ENCODE assay signal across 19 cellular contexts in the genomic region with DNA sequence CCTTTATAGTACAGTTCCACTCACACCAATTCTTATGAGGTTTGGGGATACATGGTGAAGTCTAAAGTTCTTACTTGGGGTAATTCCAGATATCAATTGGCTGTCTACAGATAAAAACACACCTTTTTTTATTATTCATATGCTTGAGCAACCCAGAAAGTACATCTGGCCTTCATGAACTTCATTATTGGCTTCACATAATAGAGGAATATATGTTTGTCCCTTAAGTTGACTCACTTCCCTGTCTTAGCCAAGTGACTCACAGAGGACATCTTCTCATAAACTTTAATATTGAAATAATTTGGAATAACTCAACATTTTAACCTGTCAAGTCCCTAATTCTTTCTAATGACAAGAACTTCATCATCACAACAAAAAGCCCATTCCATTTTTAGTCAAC. TPM values are rescaled to one million over a fixed set of nuclear protein-coding genes. Genes with fewer than 3 reads are reported as not detected.
DNase-seq lines count a peak whose midpoint lies in the region; ATAC-seq and TF ChIP-seq lines count a peak whose summit lies in the region.
"Had no signal": no experiment of that assay in that cellular context is flagged by ENCODE, and none has a peak within 500 bp of the region (broad histone marks: within the 10 kb centered on the region; RNA-seq: fewer than 3 reads in every experiment).

No MANE protein-coding gene starts in this region.

- peaks cover 9% of the 10 kb centered on the region for H3K36me3 Mint-ChIP-seq in mesothelial cell of epicardium
- no peaks in the 10 kb centered on the region for H3K36me3 Mint-ChIP-seq in CD8-positive, alpha-beta T cell
- peaks cover 8% of the 10 kb centered on the region for H3K36me3 Mint-ChIP-seq in neural progenitor cell
- H3K36me3 Mint-ChIP-seq in natural killer cell: peaks cover 7% of the 10 kb centered on the region

- no peak overlapping the region for H3K18ac ChIP-seq in IMR-90 (ENCODE audit: low read depth, low read length)

- H2BK15ac ChIP-seq in IMR-90 (ENCODE audit: low read depth, low read length): no peak overlapping the region

- no peaks in the 10 kb centered on the region for H3F3A ChIP-seq in neural progenitor cell (ENCODE audit: low read depth)

- no peak for TF ChIP-seq RAD21 in IMR-90 (IDR thresholded peaks at IDR 0.05; ENCODE audit: low read length)

- dilution Hi-C loops in IMR-90 (cut with HindIII; ENCODE audit: low sequenced_read_pairs, unreplicated experiment): no loop called here

- no peak overlapping the region; the same call in 1 of the 2 replicates for H2BK20ac ChIP-seq in IMR-90 (ENCODE audit: low read depth, low read length)

- H3K4me1 Mint-ChIP-seq in mesothelial cell of epicardium (peaks cover 23% of the 10 kb centered on the region), neural progenitor cell (peaks cover 19% of the 10 kb centered on the region), natural killer cell (no peaks in the 10 kb centered on the region)
- no peaks in the 10 kb centered on the region for H3K4me1 Mint-ChIP-seq in CD8-positive, alpha-beta T cell (ENCODE audit: low read depth)

- H2AFZ ChIP-seq in IMR-90 (replicated peaks; ENCODE audit: low read length, poor library complexity) (no peak overlapping the region), neural progenitor cell (replicated peaks) (no peak overlapping the region)

- POLR2A ChIA-PET in BJ (lab: Charles Lee) (no interaction called here), IMR-90 (lab: Charles Lee; ENCODE audit: unreplicated experiment) (no interaction called here)
- POLR2A ChIA-PET in CD8-positive, alpha-beta T cell (lab: Charles Lee): no interaction called here

- peaks cover 6% of the 10 kb centered on the region for H3K9me3 Mint-ChIP-seq in mesothelial cell of epicardium
- peaks cover 15% of the 10 kb centered on the region for H3K9me3 Mint-ChIP-seq in CD8-positive, alpha-beta T cell
- no peaks in the 10 kb centered on the region for H3K9me3 Mint-ChIP-seq in neural progenitor cell
- peaks cover 6 to 7% of the 10 kb centered on the region in 2 donors for H3K9me3 Mint-ChIP-seq in natural killer cell

- H3K27me3 ChIP-seq in BJ (ENCODE audit: control insufficient read depth, insufficient read depth, low read length) (no peaks in the 10 kb centered on the region), IMR-90 (ENCODE audit: control insufficient read depth, insufficient read depth, low read length) (no peaks in the 10 kb centered on the region), endocrine pancreas (ENCODE audit: control insufficient read depth, insufficient read depth, low read length) (no peaks in the 10 kb centered on the region), neural progenitor cell (peaks cover 85% of the 10 kb centered on the region)
- no peaks in the 10 kb centered on the region for H3K27me3 ChIP-seq in CD8-positive, alpha-beta T cell (ENCODE audit: insufficient read depth, low read length)
- H3K27me3 ChIP-seq: BLaER1 treated with 17β-estradiol and CSF1 and Interleukin-3, amounts not matched to agents 10 nM and 100 nM had no signal

- DNase-seq in BJ (ENCODE audit: low read depth): peak; percentile 4
- peak; percentile 19 for DNase-seq in IMR-90
- DNase-seq in mesothelial cell of epicardium (ENCODE audit: low spot score in 2 of 2, unreplicated experiment in 2 of 2): no peak
- DNase-seq in CD8-positive, alpha-beta T cell: no peak
- DNase-seq in neural progenitor cell (ENCODE audit: low spot score): no peak
- DNase-seq in natural killer cell: no peak
- DNase-seq: 8988T; AML-193; CD4-positive, alpha-beta T cell; DMS153; DMS79 treated with DMSO at 0.1 percent for 48 hours; GDM1; HFFc6; KBM-7 had no signal

- H3K9me3 ChIP-seq in IMR-90 (ENCODE audit: control insufficient read depth, insufficient read depth, low read length): no peaks in the 10 kb centered on the region
- H3K9me3 ChIP-seq in endocrine pancreas (ENCODE audit: control insufficient read depth, low read length): no peaks in the 10 kb centered on the region
- H3K9me3 ChIP-seq in CD8-positive, alpha-beta T cell (ENCODE audit: low read length): no peaks in the 10 kb centered on the region
- no peaks in the 10 kb centered on the region for H3K9me3 ChIP-seq in neural progenitor cell (ENCODE audit: low read depth)
- H3K9me3 ChIP-seq: BLaER1 treated with 17β-estradiol and CSF1 and Interleukin-3, amounts not matched to agents 10 nM and 100 nM; HAP-1 had no signal

- H3K27me3 Mint-ChIP-seq in mesothelial cell of epicardium (ENCODE audit: low read depth): no peaks in the 10 kb centered on the region
- no peaks in the 10 kb centered on the region for H3K27me3 Mint-ChIP-seq in CD8-positive, alpha-beta T cell (ENCODE audit: low read depth)
- peaks cover 4% of the 10 kb centered on the region for H3K27me3 Mint-ChIP-seq in neural progenitor cell (ENCODE audit: insufficient read depth, low read depth)
- H3K27me3 Mint-ChIP-seq in natural killer cell (ENCODE audit: low read depth in 2 of 2): no peaks in the 10 kb centered on the region
- H3K27me3 Mint-ChIP-seq: CD4-positive, alpha-beta T cell had no signal

- no peaks in the 10 kb centered on the region for H4K20me1 ChIP-seq in IMR-90 (ENCODE audit: insufficient read depth, low read length)
- no peaks in the 10 kb centered on the region for H4K20me1 ChIP-seq in neural progenitor cell (ENCODE audit: low read depth)
- H4K20me1 ChIP-seq: BLaER1 treated with 17β-estradiol and CSF1 and Interleukin-3, amounts not matched to agents 10 nM and 100 nM had no signal

- no peak overlapping the region for H4K5ac ChIP-seq in IMR-90 (ENCODE audit: low read depth, low read length)

- no peak for TF ChIP-seq CTCF in BJ (IDR thresholded peaks at IDR 0.05; ENCODE audit: insufficient read depth, low read depth, low read length)
- no peak for TF ChIP-seq CTCF in IMR-90 (conservative IDR thresholded peaks at IDR 0.05; ENCODE audit: low read depth, low read length)
- no peak for TF ChIP-seq CTCF in mesothelial cell of epicardium (IDR thresholded peaks at IDR 0.05; ENCODE audit: unreplicated experiment)
- no peak for TF ChIP-seq CTCF in CD8-positive, alpha-beta T cell (IDR thresholded peaks at IDR 0.05)
- no peak for TF ChIP-seq CTCF in neural progenitor cell (IDR thresholded peaks at IDR 0.05)
- no peak for TF ChIP-seq CTCF in natural killer cell (IDR thresholded peaks at IDR 0.05)

- in situ Hi-C loops in IMR-90 (cut with MboI; ENCODE audit: low sequenced_read_pairs): no loop called here

- H3K36me3 ChIP-seq in BJ (ENCODE audit: control insufficient read depth, insufficient read depth, low read length) (no peaks in the 10 kb centered on the region), IMR-90 (ENCODE audit: control insufficient read depth, insufficient read depth, low read length) (no peaks in the 10 kb centered on the region), endocrine pancreas (ENCODE audit: control insufficient read depth, insufficient read depth, low read length) (no peaks in the 10 kb centered on the region), neural progenitor cell (no peaks in the 10 kb centered on the region)
- no peaks in the 10 kb centered on the region for H3K36me3 ChIP-seq in CD8-positive, alpha-beta T cell (ENCODE audit: insufficient read depth, low read length)
- H3K36me3 ChIP-seq: BLaER1 treated with 17β-estradiol and CSF1 and Interleukin-3, amounts not matched to agents 10 nM and 100 nM; HAP-1 had no signal

- intact Hi-C loops in IMR-90 (cut with micrococcal nuclease) (no loop called here), natural killer cell (cut with micrococcal nuclease) (no loop called here)
- intact Hi-C loops in CD8-positive, alpha-beta T cell (cut with DNase I, micrococcal nuclease): no loop called here

- no peak overlapping the region for H3K14ac ChIP-seq in IMR-90 (replicated peaks; ENCODE audit: low read depth, low read length)

- H3K4me3 ChIP-seq in BJ (ENCODE audit: low read depth, low read length): no peak overlapping the region
- H3K4me3 ChIP-seq in IMR-90 (ENCODE audit: insufficient read depth, low read depth, low read length): no peak overlapping the region
- H3K4me3 ChIP-seq in endocrine pancreas (ENCODE audit: control insufficient read depth, insufficient read depth, low read length): peak overlapping the region; percentile 36
- no peak overlapping the region for H3K4me3 ChIP-seq in CD8-positive, alpha-beta T cell (ENCODE audit: low read depth, low read length)
- no peak overlapping the region for H3K4me3 ChIP-seq in neural progenitor cell
- H3K4me3 ChIP-seq: BLaER1 treated with 17β-estradiol and CSF1 and Interleukin-3, amounts not matched to agents 10 nM and 100 nM; HAP-1 had no signal

- H3K4me1 ChIP-seq in IMR-90 (ENCODE audit: control insufficient read depth, insufficient read depth, low read length) (peaks cover 2% of the 10 kb centered on the region; the same call in 1 of the 2 replicates), endocrine pancreas (ENCODE audit: control insufficient read depth, insufficient read depth, low read length) (peaks cover 38% of the 10 kb centered on the region), neural progenitor cell (peaks cover 11% of the 10 kb centered on the region)
- H3K4me1 ChIP-seq in CD8-positive, alpha-beta T cell (ENCODE audit: insufficient read depth, low read length): no peaks in the 10 kb centered on the region
- H3K4me1 ChIP-seq: BLaER1 treated with 17β-estradiol and CSF1 and Interleukin-3, amounts not matched to agents 10 nM and 100 nM had no signal

- no TSS peak for BruUV-seq in IMR-90 (replicated peaks; lab: Mats Ljungman, UMichigan)

- CTCF ChIA-PET in BJ (lab: Yijun Ruan, JAX): no interaction called here
- CTCF ChIA-PET in IMR-90 (lab: Yijun Ruan, JAX): interaction anchor here (0.6 to 1.3 kb wide), 2 partner anchors 11 to 61 kb away, joined by 3 read pairs; no protein-coding TSS in a partner anchor
- CTCF ChIA-PET in CD8-positive, alpha-beta T cell (lab: Charles Lee): no interaction called here

- H2BK120ac ChIP-seq in IMR-90 (ENCODE audit: low read depth, low read length): no peak overlapping the region

- no peak overlapping the region for H4K8ac ChIP-seq in IMR-90 (ENCODE audit: low read depth in 2 of 2, low read length in 2 of 2)

- no peaks in the 10 kb centered on the region for H3K79me2 ChIP-seq in neural progenitor cell (ENCODE audit: low read depth)

- H3K27ac Mint-ChIP-seq in mesothelial cell of epicardium (peak overlapping the region; percentile 12), neural progenitor cell (no peak overlapping the region), natural killer cell (no peak overlapping the region)
- H3K27ac Mint-ChIP-seq in CD8-positive, alpha-beta T cell: no peak overlapping the region
- H3K27ac Mint-ChIP-seq: CD4-positive, alpha-beta T cell; HFFc6 had no signal

- H3K4me2 ChIP-seq in IMR-90 (ENCODE audit: low read depth, low read length) (no peak overlapping the region), neural progenitor cell (no peak overlapping the region)
- H3K4me2 ChIP-seq: BLaER1 treated with 17β-estradiol and CSF1 and Interleukin-3, amounts not matched to agents 10 nM and 100 nM had no signal

- no peak overlapping the region for H2AK5ac ChIP-seq in IMR-90 (ENCODE audit: low read depth, low read length)

- H3K4me3 Mint-ChIP-seq in mesothelial cell of epicardium: no peak overlapping the region
- H3K4me3 Mint-ChIP-seq in CD8-positive, alpha-beta T cell: no peak overlapping the region
- no peak overlapping the region for H3K4me3 Mint-ChIP-seq in neural progenitor cell
- no peak overlapping the region for H3K4me3 Mint-ChIP-seq in natural killer cell
- H3K4me3 Mint-ChIP-seq: CD4-positive, alpha-beta T cell; HFFc6 had no signal

- H2AK9ac ChIP-seq in IMR-90 (replicated peaks; ENCODE audit: low read depth, low read length, poor library complexity): no peak overlapping the region

- no peak overlapping the region for H3K23ac ChIP-seq in IMR-90 (ENCODE audit: low read depth, low read length)

- no peak overlapping the region for H4K91ac ChIP-seq in IMR-90 (ENCODE audit: insufficient read depth, low read depth, low read length)

- no peak for ATAC-seq in IMR-90 (ENCODE audit: low read depth)
- ATAC-seq in CD8-positive, alpha-beta T cell: no peak
- no peak for ATAC-seq in GM19463 (IDR thresholded peaks at IDR 0.05; ENCODE audit: unreplicated experiment)
- no peak for ATAC-seq in natural killer cell

- TF ChIP-seq POLR2A in IMR-90 (IDR thresholded peaks at IDR 0.05; ENCODE audit: low read depth, low read length): no peak

- no peak overlapping the region for H3K9ac ChIP-seq in IMR-90 (ENCODE audit: low read depth, low read length)
- H3K9ac ChIP-seq in endocrine pancreas (ENCODE audit: control insufficient read depth, insufficient read depth, low read length): no peak overlapping the region
- no peak overlapping the region for H3K9ac ChIP-seq in neural progenitor cell
- H3K9ac ChIP-seq: BLaER1 treated with 17β-estradiol and CSF1 and Interleukin-3, amounts not matched to agents 10 nM and 100 nM had no signal

- H3K4ac ChIP-seq in IMR-90 (ENCODE audit: low read depth, low read length): no peak overlapping the region

- no peak overlapping the region for H2BK5ac ChIP-seq in IMR-90 (ENCODE audit: low read depth, low read length, poor library complexity, severe bottlenecking)

- no peaks in the 10 kb centered on the region for H3K9me1 ChIP-seq in IMR-90 (ENCODE audit: insufficient read depth, low read length)

- no peak overlapping the region for H3K56ac ChIP-seq in IMR-90 (ENCODE audit: extremely low read depth, insufficient read depth, low read length)

- no peaks in the 10 kb centered on the region for H3K79me1 ChIP-seq in IMR-90 (ENCODE audit: low read depth in 1 of 2, low read length in 2 of 2)

- no peak overlapping the region for H3K27ac ChIP-seq in IMR-90 (ENCODE audit: insufficient read depth, low read length)
- H3K27ac ChIP-seq in CD8-positive, alpha-beta T cell (ENCODE audit: low read depth, low read length): no peak overlapping the region
- no peak overlapping the region for H3K27ac ChIP-seq in neural progenitor cell
- H3K27ac ChIP-seq: BLaER1 treated with 17β-estradiol and CSF1 and Interleukin-3, amounts not matched to agents 10 nM and 100 nM had no signal

RNA-seq across cellular contexts. Expression of a gene that starts 36.3 kb away (rescaled TPM):
- polyA plus RNA-seq in BJ (2011; rRNA removed) (1.9 and 2.0 TPM in 2 replicates), IMR-90 (2012; rRNA removed) (1.7 and 2.0 TPM in 2 replicates)
- 3.6 and 4.7 TPM in 2 replicates for polyA minus RNA-seq in BJ (2011; rRNA and poly(A)+ RNA removed)
- total RNA-seq in IMR-90 (2012; rRNA removed) (7.7 and 12.5 TPM in 2 replicates), mesothelial cell of epicardium (43.7 to 49.0 TPM (median 46.4 TPM) in 3 replicates), neural progenitor cell (ENCODE audit: low replicate concordance) (7.6 and 8.3 TPM in 2 replicates), natural killer cell (under 1 TPM in 1 of 3 donors, not detected in 2; 0.27 TPM)
- polyA plus RNA-seq in IMR-90 (2012; cell fraction: cytosol; rRNA removed): 0.84 and 1.5 TPM in 2 replicates
- 2.7 and 6.4 TPM in 2 replicates for polyA plus RNA-seq in IMR-90 (2012; cell fraction: nucleus; rRNA removed; ENCODE audit: low replicate concordance)
- total RNA-seq in CD8-positive, alpha-beta T cell: not detected
- total RNA-seq: H1 had no signal

Comparison
In these comparisons a context has a peak if more than half of its experiments do, and no peak if none do; other contexts are left out.
1. DNase-seq: peak in BJ (single experiment) and IMR-90 (single experiment); none in mesothelial cell of epicardium (0 of 2), CD8-positive, alpha-beta T cell (0 of 7), neural progenitor cell (single experiment) and natural killer cell (single experiment).